ENCODE assay signal across 8 cellular contexts in the genomic region with DNA sequence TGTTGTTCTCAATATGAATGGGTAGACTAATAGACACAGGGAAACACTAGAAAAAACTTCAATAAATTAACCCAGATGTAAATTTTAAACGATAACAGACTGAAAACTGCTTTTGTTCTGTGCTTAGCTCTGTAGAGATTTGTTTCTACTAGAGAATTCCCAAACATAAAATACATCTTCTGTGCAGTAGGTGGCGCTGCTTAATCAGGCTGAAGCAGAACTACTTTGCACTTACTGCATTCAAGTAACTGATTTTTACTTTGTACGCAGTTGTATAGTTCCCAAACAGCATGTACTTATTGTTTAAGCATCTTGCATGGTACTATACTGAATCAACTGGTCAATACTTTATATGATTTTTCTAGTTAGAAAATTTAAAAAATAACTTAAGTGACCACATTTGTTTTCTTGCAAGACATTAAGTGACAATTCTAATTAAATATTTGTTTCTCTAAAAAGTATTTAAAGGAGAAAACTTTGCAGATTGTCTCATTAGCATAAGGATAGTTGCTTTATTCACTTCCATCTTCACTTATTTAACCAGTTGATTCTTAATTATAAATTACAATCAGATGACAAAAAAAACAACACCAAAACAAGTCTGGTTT.
DNase-seq lines count a peak whose midpoint lies in the region; ATAC-seq, FAIRE-seq and TF ChIP-seq lines count a peak whose summit lies in the region.

No MANE protein-coding gene starts in this region.

- ATAC-seq in HG02642 (IDR thresholded peaks at IDR 0.05; ENCODE audit: poor library complexity, unreplicated experiment), result peak; percentile 75

- peak; percentile 59 for TF ChIP-seq CTCF in bronchial epithelial cell (IDR thresholded peaks at IDR 0.05; ENCODE audit: insufficient read depth, low read length, severe bottlenecking)
- TF ChIP-seq CTCF in kidney epithelial cell (IDR thresholded peaks at IDR 0.05; ENCODE audit: insufficient read depth, low read length, poor library complexity, severe bottlenecking), result peak; percentile 77

- DNase-seq in NOMO-1 (lab: John Stamatoyannopoulos, UW; ENCODE audit: unreplicated experiment in 2 of 2) (peak; percentile 1 to 31), NOMO-1 treated with dmso at 0.1 percent for 144 hours (lab: John Stamatoyannopoulos, UW; ENCODE audit: unreplicated experiment) (no peak), NCI-H1694 (lab: John Stamatoyannopoulos, UW) (peak; percentile 20), UCSD-AML1 (lab: John Stamatoyannopoulos, UW; ENCODE audit: unreplicated experiment) (peak; percentile 13), bronchial epithelial cell (ENCODE audit: low read depth) (peak; percentile 67), kidney epithelial cell (ENCODE audit: low read depth) (peak; percentile 23)
- DNase-seq in stimulated activated CD4-positive, alpha-beta T cell treated with anti-CD3 and anti-CD28 coated beads, TNF-alpha, amount 100 ng/mL, for 1 hour (ENCODE audit: low read depth in 3 of 3, low spot score in 1 of 3), result peak; percentile 14 to 26 (median 21)

- H3K4me3 ChIP-seq in bronchial epithelial cell (ENCODE audit: low read depth, low read length) (no peak overlapping the region), kidney epithelial cell (ENCODE audit: low read depth, low read length) (no peak overlapping the region)

- H3K36me3 ChIP-seq in bronchial epithelial cell (ENCODE audit: control insufficient read depth, insufficient read depth, low read length), result no peaks in the 10 kb centered on the region
- H3K36me3 ChIP-seq in kidney epithelial cell (ENCODE audit: control insufficient read depth, insufficient read depth, low read length), result no peaks in the 10 kb centered on the region

- H3K27me3 ChIP-seq in bronchial epithelial cell (ENCODE audit: control insufficient read depth, insufficient read depth, low read length) (no peaks in the 10 kb centered on the region), kidney epithelial cell (ENCODE audit: control insufficient read depth, insufficient read depth, low read length) (no peaks in the 10 kb centered on the region)

- FAIRE-seq in bronchial epithelial cell (lab: Jason Lieb, UNC), result no peak
